In genomic region chr12:6212086-6212485, GRCh38 we compare ENCODE assay signal across 1 cellular context.
TF ChIP-seq lines count a peak whose summit lies in the region.

No MANE protein-coding gene starts in this region.

TF ChIP-seq in GM23338, 12 proteins besides CTCF, POLR2A, EP300 and RAD21 (continued from another document):
- no peak for TF ChIP-seq ZNF462 (CRISPR knock-in tag; IDR thresholded peaks at IDR 0.05)
- TF ChIP-seq ETS1 (IDR thresholded peaks at IDR 0.05), result no peak
- no peak for TF ChIP-seq CREB1 (CRISPR knock-in tag; IDR thresholded peaks at IDR 0.05; ENCODE audit: low read depth)
- TF ChIP-seq JUNB (IDR thresholded peaks at IDR 0.05; ENCODE audit: unreplicated experiment), result no peak
- TF ChIP-seq EZH2 (IDR thresholded peaks at IDR 0.05; ENCODE audit: low read depth, unreplicated experiment), result no peak
- TF ChIP-seq ZNF114 (CRISPR knock-in tag; IDR thresholded peaks at IDR 0.05), result no peak
- no peak for TF ChIP-seq NANOG (IDR thresholded peaks at IDR 0.05; ENCODE audit: borderline replicate concordance)
- TF ChIP-seq ZNF331 (CRISPR knock-in tag; IDR thresholded peaks at IDR 0.05; ENCODE audit: low read depth), result no peak
- no peak for TF ChIP-seq STAT1 (IDR thresholded peaks at IDR 0.05; ENCODE audit: unreplicated experiment)
